ENCODE assay signal across 2 cellular contexts in genomic region chr3:119817071-119817470, GRCh38.
TF ChIP-seq lines count a peak whose summit lies in the region.

No MANE protein-coding gene starts in this region.

TF ChIP-seq in liver, 16 proteins besides CTCF, POLR2A, EP300 and RAD21:
- TF ChIP-seq RXRA (IDR thresholded peaks at IDR 0.05) (peak; percentile 30 to 73), REST (IDR thresholded peaks at IDR 0.05) (no peak), GABPA (IDR thresholded peaks at IDR 0.05 in 1 of 2, conservative IDR thresholded peaks at IDR 0.05 in 1 of 2) (no peak)
- TF ChIP-seq, protein P1, sequence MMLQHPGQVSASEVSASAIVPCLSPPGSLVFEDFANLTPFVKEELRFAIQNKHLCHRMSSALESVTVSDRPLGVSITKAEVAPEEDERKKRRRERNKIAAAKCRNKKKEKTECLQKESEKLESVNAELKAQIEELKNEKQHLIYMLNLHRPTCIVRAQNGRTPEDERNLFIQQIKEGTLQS (IDR thresholded peaks at IDR 0.05) = no peak

TF ChIP-seq in HepG2, 621 proteins besides CTCF, POLR2A, EP300 and RAD21:
- TF ChIP-seq CEBPG (CRISPR knock-in tag; IDR thresholded peaks at IDR 0.05) (no peak), ZNF329 (CRISPR knock-in tag; IDR thresholded peaks at IDR 0.05; ENCODE audit: low read depth) (no peak), MTERF4 (CRISPR knock-in tag; IDR thresholded peaks at IDR 0.05) (no peak), KDM2A (CRISPR knock-in tag; IDR thresholded peaks at IDR 0.05; ENCODE audit: borderline replicate concordance, low read depth) (no peak), ZNF615 (CRISPR knock-in tag; IDR thresholded peaks at IDR 0.05; ENCODE audit: borderline replicate concordance) (no peak), DNMT3B (CRISPR knock-in tag; conservative IDR thresholded peaks at IDR 0.05) (no peak), ZNF317 (CRISPR knock-in tag; IDR thresholded peaks at IDR 0.05) (no peak), ZNF75D (CRISPR knock-in tag; IDR thresholded peaks at IDR 0.05; ENCODE audit: borderline replicate concordance) (no peak)
- TF ChIP-seq, protein P2, sequence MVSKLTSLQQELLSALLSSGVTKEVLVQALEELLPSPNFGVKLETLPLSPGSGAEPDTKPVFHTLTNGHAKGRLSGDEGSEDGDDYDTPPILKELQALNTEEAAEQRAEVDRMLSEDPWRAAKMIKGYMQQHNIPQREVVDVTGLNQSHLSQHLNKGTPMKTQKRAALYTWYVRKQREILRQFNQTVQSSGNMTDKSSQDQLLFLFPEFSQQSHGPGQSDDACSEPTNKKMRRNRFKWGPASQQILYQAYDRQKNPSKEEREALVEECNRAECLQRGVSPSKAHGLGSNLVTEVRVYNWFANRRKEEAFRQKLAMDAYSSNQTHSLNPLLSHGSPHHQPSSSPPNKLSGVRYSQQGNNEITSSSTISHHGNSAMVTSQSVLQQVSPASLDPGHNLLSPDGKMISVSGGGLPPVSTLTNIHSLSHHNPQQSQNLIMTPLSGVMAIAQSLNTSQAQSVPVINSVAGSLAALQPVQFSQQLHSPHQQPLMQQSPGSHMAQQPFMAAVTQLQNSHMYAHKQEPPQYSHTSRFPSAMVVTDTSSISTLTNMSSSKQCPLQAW (CRISPR knock-in tag; IDR thresholded peaks at IDR 0.05) = no peak
